ENCODE assay signal across 10 cellular contexts in the genomic region with DNA sequence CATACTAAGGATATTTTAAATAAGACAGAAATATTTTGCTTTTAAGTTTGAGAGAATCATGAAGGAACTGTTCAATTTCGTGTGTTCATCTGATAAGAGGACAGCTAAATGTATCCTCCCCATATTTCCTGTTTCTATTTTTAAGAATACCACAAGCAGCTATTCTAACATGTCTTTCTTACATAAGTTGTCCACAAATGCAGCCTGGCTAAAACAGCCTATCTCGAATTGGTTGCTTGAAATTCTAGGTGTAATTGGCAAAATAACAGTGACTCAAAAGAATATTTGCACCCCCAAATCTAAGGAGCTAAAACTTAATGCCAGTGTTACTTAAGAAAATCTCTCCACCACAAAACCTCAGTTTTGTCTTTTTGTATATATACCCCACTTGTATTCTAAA. TPM values are rescaled to one million over a fixed set of nuclear protein-coding genes. Genes with fewer than 3 reads are reported as not detected.
A peak's percentile ranks its signal among the peaks of the same experiment; 100 is the strongest.
DNase-seq lines count a peak whose midpoint lies in the region; ATAC-seq, FAIRE-seq and TF ChIP-seq lines count a peak whose summit lies in the region.
"Had no signal": no experiment of that assay in that cellular context is flagged by ENCODE, and none has a peak within 500 bp of the region (broad histone marks: within the 10 kb centered on the region; RNA-seq: fewer than 3 reads in every experiment).

No MANE protein-coding gene starts in this region.

- TF ChIP-seq POLR2A in GM12892 (IDR thresholded peaks at IDR 0.05; ENCODE audit: low read depth, low read length), result peak; percentile 10; the same call in 1 of the 2 replicates

- H3K36me3 Mint-ChIP-seq in Calu3 (ENCODE audit: insufficient read depth, unreplicated experiment), result no peaks in the 10 kb centered on the region

- H3K4me3 Mint-ChIP-seq in Calu3 (ENCODE audit: low read depth, unreplicated experiment), result no peak overlapping the region

- DNase-seq in GM12892 (ENCODE audit: insufficient read length) (no peak), RPMI7951 (ENCODE audit: low read depth) (peak; percentile 17), medulla oblongata (ENCODE audit: extremely low spot score) (peak; percentile 10), kidney glomerular epithelial cell (lab: John Stamatoyannopoulos, UW) (no peak), T-helper 9 cell (no peak), Calu3 (no peak)
- DNase-seq: stimulated activated CD4-positive, alpha-beta T cell treated with anti-CD3 and anti-CD28 coated beads, Interleukin-1b, Interleukin-23, amount 100 ng/mL, for 48 hours had no signal

- H3K27ac Mint-ChIP-seq in Calu3 (ENCODE audit: unreplicated experiment), result no peak overlapping the region

- no TSS peak for BruUV-seq in Calu3 (replicated peaks; lab: Mats Ljungman, UMichigan)

- peaks cover 8% of the 10 kb centered on the region for H3K4me1 Mint-ChIP-seq in Calu3 (ENCODE audit: low read depth, unreplicated experiment)

- CTCF ChIA-PET in Calu3 (lab: Charles Lee), result no interaction called here

- intact Hi-C loops in Calu3 (cut with micrococcal nuclease; ENCODE audit: unreplicated experiment), result no loop called here

- ATAC-seq in HG02623 (IDR thresholded peaks at IDR 0.05; ENCODE audit: unreplicated experiment), result peak; percentile 35
- ATAC-seq in GM21717 (IDR thresholded peaks at IDR 0.05; ENCODE audit: unreplicated experiment), result no peak

- TF ChIP-seq CTCF in Calu3 (IDR thresholded peaks at IDR 0.05; ENCODE audit: unreplicated experiment), result no peak

- FAIRE-seq in GM12892 (lab: Jason Lieb, UNC), result peak; percentile 91

- H3K9me3 Mint-ChIP-seq in Calu3 (ENCODE audit: low read depth, unreplicated experiment), result no peaks in the 10 kb centered on the region

- no peaks in the 10 kb centered on the region for H3K27me3 Mint-ChIP-seq in Calu3 (ENCODE audit: unreplicated experiment)

RNA-seq across cellular contexts. Expression of gene BTLA, which starts 35.0 kb away (rescaled TPM):
- polyA plus RNA-seq in GM12892 (2012; ENCODE audit: missing spikeins), result 52.2 TPM
- 0.10 TPM in 1 of 2 replicates, not detected in the other for total RNA-seq in RPMI7951 (2014; rRNA removed; shearing (Covaris generic))
- total RNA-seq in Calu3 (2022), result not detected in 2 replicates
- total RNA-seq: HT1080 had no signal

Comparison
In these comparisons a context has a peak if more than half of its experiments do, and no peak if none do; other contexts are left out.
1. DNase-seq: peak in RPMI7951 (single experiment) and medulla oblongata (single experiment); none in GM12892 (single experiment), kidney glomerular epithelial cell (single experiment), T-helper 9 cell (single experiment) and Calu3 (single experiment).